ENCODE assay signal across 25 cellular contexts in genomic region chr15:97459771-97460170, GRCh38.
"Had no signal": no experiment of that assay in that cellular context is flagged by ENCODE, and none has a peak within 500 bp of the region (broad histone marks: within the 10 kb centered on the region; RNA-seq: fewer than 3 reads in every experiment).

No MANE protein-coding gene starts in this region.

- H3K4me1 ChIP-seq: lower lobe of right lung, pancreas, prostate gland, right lobe of liver, upper lobe of right lung had no signal

- H3K27me3 Mint-ChIP-seq: stimulated activated naive CD8-positive, alpha-beta T cell treated with anti-CD3 and anti-CD28 coated beads, Interleukin-15, Interleukin-2, amounts not matched to agents 100 ng/mL and 50 ng/mL, for 24 hours had no signal

- ATAC-seq: lower lobe of right lung, natural killer cell, pancreas, right lobe of liver, upper lobe of right lung had no signal

- H3K79me2 ChIP-seq: hepatocyte had no signal

- H2AFZ ChIP-seq: hepatocyte had no signal

- H3K27ac Mint-ChIP-seq: natural killer cell; nephron progenitor cell; stimulated activated naive CD8-positive, alpha-beta T cell treated with anti-CD3 and anti-CD28 coated beads, Interleukin-15, Interleukin-2, amounts not matched to agents 100 ng/mL and 50 ng/mL, for 24 hours had no signal

- H3K4me3 Mint-ChIP-seq: natural killer cell; nephron progenitor cell; stimulated activated naive CD8-positive, alpha-beta T cell treated with anti-CD3 and anti-CD28 coated beads, Interleukin-15, Interleukin-2, amounts not matched to agents 100 ng/mL and 50 ng/mL, for 24 hours had no signal

- H3K36me3 Mint-ChIP-seq: natural killer cell had no signal

- H3K27ac ChIP-seq: heart right ventricle, hepatocyte, lower lobe of right lung, pancreas, prostate gland, right lobe of liver, skin epidermis, suprapubic skin, thoracic aorta, upper lobe of right lung had no signal

- H3K36me3 ChIP-seq: heart right ventricle, lower lobe of right lung, pancreas, prostate gland, right lobe of liver, suprapubic skin, thoracic aorta, tibial artery, upper lobe of right lung had no signal

- H3K4me1 Mint-ChIP-seq: natural killer cell, nephron progenitor cell had no signal

- H3K4me3 ChIP-seq: heart right ventricle, hepatocyte, lower lobe of right lung, pancreas, prostate gland, right lobe of liver, skin epidermis, suprapubic skin, thoracic aorta, tibial artery, upper lobe of right lung had no signal

- H3K27me3 ChIP-seq: heart right ventricle, hepatocyte, pancreas, right lobe of liver, suprapubic skin, tibial artery, upper lobe of right lung had no signal

- H3K9me3 Mint-ChIP-seq: natural killer cell; nephron progenitor cell; stimulated activated naive CD8-positive, alpha-beta T cell treated with anti-CD3 and anti-CD28 coated beads, Interleukin-15, Interleukin-2, amounts not matched to agents 100 ng/mL and 50 ng/mL, for 24 hours had no signal

- DNase-seq: glutamatergic neuron; heart right ventricle; islet precursor cell; lower lobe of right lung; mammary epithelial cell; mesenchymal stem cell; natural killer cell; nephron progenitor cell; pancreas; posterior cingulate gyrus; right lobe of liver; stimulated activated CD4-positive, alpha-beta T cell treated with anti-CD3 and anti-CD28 coated beads, Interleukin-12 subunit alpha, Interleukin-12 subunit beta, amount 100 ng/mL, for 4 hours; stimulated activated CD4-positive, alpha-beta T cell treated with anti-CD3 and anti-CD28 coated beads, Interleukin-15, amount 100 ng/mL, for 24 hours; stimulated activated CD4-positive, alpha-beta T cell treated with anti-CD3 and anti-CD28 coated beads, Interleukin-2, amount 100 ng/mL, for 24 hours; stimulated activated CD4-positive, alpha-beta T cell treated with anti-CD3 and anti-CD28 coated beads, Interleukin-4, amount 100 ng/mL, for 1 hour; stimulated activated naive CD4-positive, alpha-beta T cell; tibial artery; trophoblast cell; upper lobe of right lung had no signal

- H3K9me3 ChIP-seq: heart right ventricle, lower lobe of right lung, pancreas, prostate gland, right lobe of liver, suprapubic skin, thoracic aorta, tibial artery, upper lobe of right lung had no signal

- H3K4me2 ChIP-seq: hepatocyte had no signal
